In genomic region chr7:122833888-122834570, GRCh38 we compare ENCODE assay signal across 1 cellular context.
TF ChIP-seq lines count a peak whose summit lies in the region.

No MANE protein-coding gene starts in this region.

TF ChIP-seq in A549, 52 proteins besides CTCF, POLR2A, EP300 and RAD21 (continued from another document):
- no peak for TF ChIP-seq REST (IDR thresholded peaks at IDR 0.05)
- TF ChIP-seq CHD4 (IDR thresholded peaks at IDR 0.05; ENCODE audit: borderline replicate concordance), result no peak
- TF ChIP-seq NFE2L2 (conservative IDR thresholded peaks at IDR 0.05; ENCODE audit: low read length), result no peak
- TF ChIP-seq GATA3 (IDR thresholded peaks at IDR 0.05; ENCODE audit: borderline replicate concordance), result no peak
- TF ChIP-seq JUN (IDR thresholded peaks at IDR 0.05), result no peak
